Comparison of ENCODE assay signal across 8 cellular contexts in the genomic region with DNA sequence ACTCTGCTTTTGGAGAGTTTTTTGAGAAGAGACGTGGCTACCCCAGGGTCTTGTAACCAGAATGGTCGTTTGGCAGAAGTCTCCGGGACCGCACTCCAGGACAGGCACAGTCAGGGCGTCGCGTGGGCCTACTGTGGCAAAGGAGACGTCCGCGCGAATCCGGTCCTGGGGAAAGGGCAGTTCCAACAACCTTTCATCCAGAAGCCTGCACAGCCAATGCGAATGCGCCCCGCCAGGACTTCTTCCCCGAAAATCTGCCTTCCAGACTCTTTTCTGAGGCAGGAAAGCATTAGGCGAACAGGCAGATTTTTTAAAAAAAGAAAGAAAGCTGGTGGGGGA. TPM values are rescaled to one million over a fixed set of nuclear protein-coding genes. Genes with fewer than 3 reads are reported as not detected.
A peak's percentile ranks its signal among the peaks of the same experiment; 100 is the strongest.
DNase-seq lines count a peak whose midpoint lies in the region; ATAC-seq lines count a peak whose summit lies in the region.
"Had no signal": no experiment of that assay in that cellular context is flagged by ENCODE, and none has a peak within 500 bp of the region (broad histone marks: within the 10 kb centered on the region; RNA-seq: fewer than 3 reads in every experiment).

No MANE protein-coding gene starts in this region.

- POLR2A ChIA-PET in T-cell (lab: Charles Lee), result no interaction called here

- H3K4me1 ChIP-seq in right cardiac atrium (ENCODE audit: control insufficient read depth, insufficient read depth, low read length) (no peaks in the 10 kb centered on the region), skeletal muscle tissue (ENCODE audit: control insufficient read depth in 3 of 3, insufficient read depth in 3 of 3, low read length in 3 of 3) (peaks cover 31 to 35% (median 32%) of the 10 kb centered on the region in 3 donors)

- no peaks in the 10 kb centered on the region for H3K9me3 Mint-ChIP-seq in T-cell

- peak overlapping the region; percentile 25 for H3K4me3 ChIP-seq in right cardiac atrium (ENCODE audit: low read length)
- peak overlapping the region; percentile 61 to 69 (median 69) for H3K4me3 ChIP-seq in skeletal muscle tissue (ENCODE audit: low read length in 3 of 3)

- peaks cover 69 to 85% of the 10 kb centered on the region in 2 donors for H3K27me3 Mint-ChIP-seq in T-cell

- intact Hi-C loops in right cardiac atrium (cut with DNase I), result no loop called here

- H3K4me3 Mint-ChIP-seq in T-cell, result peak overlapping the region; percentile 50 to 64 (median 59)

- H3K36me3 Mint-ChIP-seq in T-cell, result no peaks in the 10 kb centered on the region

- WGBS in right cardiac atrium, result 4% methylated on average over 17 of the region's 17 CpGs

- ATAC-seq in GM19438 (IDR thresholded peaks at IDR 0.05; ENCODE audit: low read depth, unreplicated experiment), result peak; percentile 4
- no peak for ATAC-seq in T-cell (replicated peaks in 1 of 4)
- ATAC-seq in right cardiac atrium, result no peak

- no peak overlapping the region for H3K27ac Mint-ChIP-seq in T-cell

- DNase-seq in T-cell (no peak), right cardiac atrium (no peak), kidney glomerular epithelial cell (lab: John Stamatoyannopoulos, UW) (no peak)
- DNase-seq in activated CD4-positive, CD25-positive, alpha-beta regulatory T cell (lab: John Stamatoyannopoulos, UW), result no peak
- no peak for DNase-seq in stimulated activated naive CD4-positive, alpha-beta T cell (lab: John Stamatoyannopoulos, UW)
- DNase-seq: NCI-H2171 treated with DMSO at 0.1 percent for 48 hours had no signal

- no peaks in the 10 kb centered on the region for H3K9me3 ChIP-seq in right cardiac atrium (ENCODE audit: control insufficient read depth, low read length)
- H3K9me3 ChIP-seq in skeletal muscle tissue (ENCODE audit: control insufficient read depth in 3 of 3, low read length in 3 of 3), result no peaks in the 10 kb centered on the region

- no peaks in the 10 kb centered on the region for H3K36me3 ChIP-seq in skeletal muscle tissue (ENCODE audit: control insufficient read depth in 3 of 3, insufficient read depth in 3 of 3, low read length in 3 of 3)

- H3K27me3 ChIP-seq in right cardiac atrium (ENCODE audit: control insufficient read depth, insufficient read depth) (peaks cover 2% of the 10 kb centered on the region), skeletal muscle tissue (ENCODE audit: control insufficient read depth in 3 of 3, insufficient read depth in 3 of 3, low read length in 3 of 3) (peaks cover 62 to 68% (median 64%) of the 10 kb centered on the region in 3 donors)

- H3K27ac ChIP-seq in right cardiac atrium (ENCODE audit: low read length) (no peak overlapping the region), skeletal muscle tissue (ENCODE audit: low read depth, low read length) (no peak overlapping the region)

- CTCF ChIA-PET in T-cell (lab: Charles Lee), result interaction anchor here (0.6 to 0.9 kb wide), 2 partner anchors 13 to 766 kb away, joined by 3 to 9 read pairs; no protein-coding TSS in a partner anchor

- H3K9ac ChIP-seq in skeletal muscle tissue (ENCODE audit: low read depth in 1 of 3, low read length in 3 of 3), result peak overlapping the region in 2 of 3 donors; percentile 16 to 38

- H3K4me1 Mint-ChIP-seq in T-cell, result peaks cover 9 to 36% (median 30%) of the 10 kb centered on the region in 3 donors

RNA-seq across cellular contexts. Expression of a gene that starts 2.0 kb away (rescaled TPM):
- total RNA-seq in T-cell (under 1 TPM in 4 of 5 donors, not detected in 1; 0.13 to 0.23 (median 0.18) TPM), right cardiac atrium (not detected), skeletal muscle tissue (under 0.01 TPM)
- polyA plus RNA-seq in right cardiac atrium, result 0.09 TPM
